ENCODE assay signal across 8 cellular contexts in genomic region chr2:170817247-170817998, GRCh38. TPM values are rescaled to one million over a fixed set of nuclear protein-coding genes. Genes with fewer than 3 reads are reported as not detected.
DNase-seq lines count a peak whose midpoint lies in the region; ATAC-seq and TF ChIP-seq lines count a peak whose summit lies in the region.

No MANE protein-coding gene starts in this region.

- no peak overlapping the region for H3K27ac ChIP-seq in ACC112 (ENCODE audit: low read depth, low read length)
- peak overlapping the region; percentile 20 for H3K27ac ChIP-seq in RWPE2 (ENCODE audit: poor library complexity, severe bottlenecking)
- H3K27ac ChIP-seq in ectodermal cell (ENCODE audit: insufficient read depth, low read depth, low read length, poor library complexity, severe bottlenecking): no peak overlapping the region

- H3K4me3 ChIP-seq in ACC112 (ENCODE audit: low read depth, low read length) (peak overlapping the region; percentile 74), GM06990 (replicated peaks; ENCODE audit: low read depth, low read length) (peak overlapping the region; percentile 43), RWPE2 (ENCODE audit: severe bottlenecking) (peak overlapping the region; percentile 46), ectodermal cell (ENCODE audit: insufficient read depth, low read depth, low read length) (peak overlapping the region; percentile 56)

- H3K4me1 Mint-ChIP-seq in natural killer cell treated with Interleukin-12 subunit alpha and Interleukin-12 subunit beta and Interleukin-15 and Interleukin-18, amount 100 ng/mL, for 72 hours (ENCODE audit: low read depth in 2 of 2): peaks cover 40 to 42% of the 10 kb centered on the region in 2 donors

- TF ChIP-seq CTCF in GM06990 (IDR thresholded peaks at IDR 0.05; ENCODE audit: insufficient read depth, low read length, poor library complexity, severe bottlenecking) (no peak), RWPE2 (IDR thresholded peaks at IDR 0.05; ENCODE audit: poor library complexity, severe bottlenecking) (no peak)

- 0% methylated on average over 58 to 59 of the region's 59 CpGs for WGBS in ectodermal cell, 2 experiments

- no peak overlapping the region for H3K27ac Mint-ChIP-seq in natural killer cell treated with Interleukin-12 subunit alpha and Interleukin-12 subunit beta and Interleukin-15 and Interleukin-18, amount 100 ng/mL, for 72 hours

- peaks cover 27% of the 10 kb centered on the region for H3K4me1 ChIP-seq in ACC112 (ENCODE audit: control insufficient read depth, insufficient read depth, low read length, unreplicated experiment)
- no peaks in the 10 kb centered on the region for H3K4me1 ChIP-seq in RWPE2 (ENCODE audit: insufficient read depth, poor library complexity, severe bottlenecking)
- H3K4me1 ChIP-seq in ectodermal cell (ENCODE audit: control insufficient read depth, insufficient read depth, low read length): peaks cover 31% of the 10 kb centered on the region

- H3K9me3 Mint-ChIP-seq in natural killer cell treated with Interleukin-12 subunit alpha and Interleukin-12 subunit beta and Interleukin-15 and Interleukin-18, amount 100 ng/mL, for 72 hours: no peaks in the 10 kb centered on the region

- H3K36me3 Mint-ChIP-seq in natural killer cell treated with Interleukin-12 subunit alpha and Interleukin-12 subunit beta and Interleukin-15 and Interleukin-18, amount 100 ng/mL, for 72 hours: peaks cover 5% of the 10 kb centered on the region

- no peaks in the 10 kb centered on the region for H3K9me3 ChIP-seq in RWPE2 (ENCODE audit: severe bottlenecking)
- H3K9me3 ChIP-seq in ectodermal cell (ENCODE audit: control insufficient read depth, low read length): no peaks in the 10 kb centered on the region

- DNase-seq in GM06990 (ENCODE audit: extremely low read depth, insufficient read length): peak; percentile 57
- no peak for DNase-seq in RWPE2 (ENCODE audit: low spot score)
- no peak for DNase-seq in natural killer cell treated with Interleukin-12 subunit alpha and Interleukin-12 subunit beta and Interleukin-15 and Interleukin-18, amount 100 ng/mL, for 72 hours (ENCODE audit: low spot score)

- peak overlapping the region; percentile 34 for H2AFZ ChIP-seq in ACC112 (ENCODE audit: low read length, unreplicated experiment)

- H3K4me3 Mint-ChIP-seq in natural killer cell treated with Interleukin-12 subunit alpha and Interleukin-12 subunit beta and Interleukin-15 and Interleukin-18, amount 100 ng/mL, for 72 hours: peak overlapping the region; percentile 63

- H3K27me3 ChIP-seq in ACC112 (ENCODE audit: insufficient read depth, low read length): peaks cover 92% of the 10 kb centered on the region
- peaks cover 8% of the 10 kb centered on the region for H3K27me3 ChIP-seq in GM06990 (replicated peaks; ENCODE audit: control insufficient read depth, insufficient read depth, low read length)
- H3K27me3 ChIP-seq in RWPE2 (ENCODE audit: insufficient read depth, poor library complexity, severe bottlenecking): peaks cover 23% of the 10 kb centered on the region
- H3K27me3 ChIP-seq in ectodermal cell (ENCODE audit: control insufficient read depth, insufficient read depth, low read length, poor library complexity, severe bottlenecking): peaks cover 97% of the 10 kb centered on the region

- H3K27me3 Mint-ChIP-seq in natural killer cell treated with Interleukin-12 subunit alpha and Interleukin-12 subunit beta and Interleukin-15 and Interleukin-18, amount 100 ng/mL, for 72 hours: peaks cover 59 to 70% of the 10 kb centered on the region in 2 donors

- peak; percentile 38 for ATAC-seq in RWPE2 (ENCODE audit: low read depth)
- ATAC-seq in natural killer cell treated with Interleukin-12 subunit alpha and Interleukin-12 subunit beta and Interleukin-15 and Interleukin-18, amount 100 ng/mL, for 72 hours: no peak
- ATAC-seq in GM18909 (IDR thresholded peaks at IDR 0.05; ENCODE audit: poor library complexity, unreplicated experiment): no peak
- no peak for ATAC-seq in HG02588 (IDR thresholded peaks at IDR 0.05; ENCODE audit: unreplicated experiment)
- ATAC-seq in GM21529 (IDR thresholded peaks at IDR 0.05; ENCODE audit: unreplicated experiment): no peak

- no peaks in the 10 kb centered on the region for H3K79me2 ChIP-seq in ACC112 (ENCODE audit: control insufficient read depth, insufficient read depth, low read length, unreplicated experiment)

- H3K36me3 ChIP-seq in ACC112 (ENCODE audit: insufficient read depth, low read length) (no peaks in the 10 kb centered on the region), GM06990 (ENCODE audit: control insufficient read depth, insufficient read depth, low read length) (no peaks in the 10 kb centered on the region), RWPE2 (ENCODE audit: low read depth) (no peaks in the 10 kb centered on the region), ectodermal cell (ENCODE audit: control insufficient read depth, insufficient read depth, low read length) (no peaks in the 10 kb centered on the region)

RNA-seq across cellular contexts. Expression of gene GAD1, which starts 0.7 kb away (rescaled TPM):
- 12.3 TPM for polyA plus RNA-seq in ectodermal cell (2013, experiment 1 of 4)
- polyA plus RNA-seq in ectodermal cell (2013, experiment 2 of 4): 12.5 TPM
- polyA plus RNA-seq in ectodermal cell (2013, experiment 3 of 4): 11.1 TPM
- polyA plus RNA-seq in ectodermal cell (2013, experiment 4 of 4): 11.4 TPM
- under 1 TPM in 1 of 2 donors, not detected in 1; 0.76 TPM for total RNA-seq in natural killer cell treated with Interleukin-12 subunit alpha and Interleukin-12 subunit beta and Interleukin-15 and Interleukin-18, amount 100 ng/mL, for 72 hours

RNA-seq across cellular contexts. Expression of gene ERICH2, which starts 47.2 kb away (rescaled TPM):
- polyA plus RNA-seq in ectodermal cell (2013, experiment 1 of 4): 5.4 TPM
- 4.5 TPM for polyA plus RNA-seq in ectodermal cell (2013, experiment 2 of 4)
- polyA plus RNA-seq in ectodermal cell (2013, experiment 3 of 4): 3.5 TPM
- 4.7 TPM for polyA plus RNA-seq in ectodermal cell (2013, experiment 4 of 4)
- not detected for total RNA-seq in natural killer cell treated with Interleukin-12 subunit alpha and Interleukin-12 subunit beta and Interleukin-15 and Interleukin-18, amount 100 ng/mL, for 72 hours
